8 cellular contexts compared by ENCODE assay signal in genomic region chrX:53686151-53686885, GRCh38. TPM values are rescaled to one million over a fixed set of nuclear protein-coding genes. Genes with fewer than 3 reads are reported as not detected.
DNase-seq lines count a peak whose midpoint lies in the region; ATAC-seq and TF ChIP-seq lines count a peak whose summit lies in the region.

TSS of gene HUWE1 (minus strand) at chrX:53686719. CDS start at chrX:53654107, 32,612 bp downstream.

- DNase-seq in DMS 273 treated with DMSO at 0.1 percent for 48 hours (lab: John Stamatoyannopoulos, UW): peak; percentile 56
- peak; percentile 61 for DNase-seq in LoVo (ENCODE audit: low spot score)
- peak; percentile 90 to 94 for DNase-seq in SHP77 (lab: John Stamatoyannopoulos, UW)
- peak; percentile 74 for DNase-seq in activated T-helper 9 cell treated with anti-CD3 and anti-CD28 coated beads, Interleukin-2, amount 50 U/mL, for 16 hours (ENCODE audit: low read depth)
- peak; percentile 61 for DNase-seq in fibroblast of the aortic adventitia (ENCODE audit: low read depth)
- DNase-seq in stimulated activated naive CD8-positive, alpha-beta T cell treated with anti-CD3 and anti-CD28 coated beads, Interleukin-15, Interleukin-2, amounts not matched to agents 100 U/mL and 50 U/mL, for 24 hours: peak; percentile 89

- H3K36me3 Mint-ChIP-seq in nephron (ENCODE audit: low read depth): peaks cover 6% of the 10 kb centered on the region

- peak within 1 kb of the TSS; percentile 73 for H3K4me3 ChIP-seq in fibroblast of the aortic adventitia (ENCODE audit: low read depth, low read length)

- no peaks in the 10 kb centered on the region for H3K27me3 Mint-ChIP-seq in nephron (ENCODE audit: low read depth)

- H3K4me3 Mint-ChIP-seq in nephron: peak within 1 kb of the TSS; percentile 92 to 99 (median 95)

- peak within 1 kb of the TSS; percentile 96 to 100 (median 100) for H3K27ac Mint-ChIP-seq in nephron

- ATAC-seq in GM21737 (IDR thresholded peaks at IDR 0.05; ENCODE audit: unreplicated experiment): peak; percentile 41
- ATAC-seq in stimulated activated naive CD8-positive, alpha-beta T cell treated with anti-CD3 and anti-CD28 coated beads, Interleukin-15, Interleukin-2, amounts not matched to agents 100 U/mL and 50 U/mL, for 24 hours: peak; percentile 55

- peaks cover 6% of the 10 kb centered on the region for H3K9me3 Mint-ChIP-seq in nephron

- peaks cover 9% of the 10 kb centered on the region for H3K4me1 Mint-ChIP-seq in nephron

- TF ChIP-seq CTCF in fibroblast of the aortic adventitia (IDR thresholded peaks at IDR 0.05; ENCODE audit: insufficient read depth, low read length) (no peak), nephron (IDR thresholded peaks at IDR 0.05; ENCODE audit: unreplicated experiment in 3 of 3) (no peak)

RNA-seq across cellular contexts. Expression of gene HUWE1, which starts in this region (rescaled TPM):
- 90.0 and 167 TPM in 2 replicates for total RNA-seq in fibroblast of the aortic adventitia (ENCODE audit: low replicate concordance)

Comparison
In these comparisons a context has a peak if more than half of its experiments do, and no peak if none do; other contexts are left out.
1. Peak in every context shown above with its lines: DNase-seq, ATAC-seq and H3K4me3 ChIP-seq.